7 cellular contexts compared by ENCODE assay signal in the genomic region with DNA sequence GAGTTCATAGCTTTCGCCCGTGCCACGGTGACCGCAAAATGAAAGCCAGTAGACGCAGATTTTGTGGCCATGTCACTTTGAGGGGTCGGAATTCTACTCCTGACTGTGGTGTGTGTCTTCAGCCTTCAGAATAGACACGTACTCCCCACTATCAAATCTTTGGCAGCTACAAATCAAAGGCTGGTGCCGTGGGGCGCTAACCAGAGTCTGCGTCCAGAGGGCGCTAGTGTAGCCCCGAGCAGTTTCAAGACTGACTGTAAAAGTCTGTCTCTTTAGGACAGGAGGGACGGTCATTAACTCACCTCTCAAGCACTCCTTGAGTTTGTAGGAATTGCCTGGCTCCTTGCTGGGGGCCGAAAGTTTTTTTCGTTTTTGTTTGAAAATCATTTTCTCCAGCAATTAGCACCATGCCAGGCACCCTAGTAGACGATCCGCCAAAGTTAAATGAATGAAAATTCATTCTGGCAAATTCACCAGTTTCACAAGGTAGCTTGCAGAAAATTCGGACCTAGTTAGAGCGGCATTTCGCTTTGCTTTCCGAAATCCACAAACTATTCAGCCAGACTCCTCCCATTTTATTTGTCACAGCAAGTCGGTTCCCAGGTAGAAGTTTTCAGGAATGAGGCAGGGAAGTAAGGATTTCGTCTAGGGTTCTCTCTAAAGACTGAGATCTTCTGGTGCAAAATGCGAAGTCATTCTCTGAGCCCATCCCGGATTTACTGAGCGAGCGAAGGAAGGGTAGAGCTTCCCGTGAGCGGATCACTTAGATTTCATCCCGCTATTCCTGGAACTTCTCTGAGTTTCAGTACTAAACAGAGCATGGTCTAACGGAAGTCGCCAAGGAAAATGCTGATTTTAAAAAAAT. TPM values are rescaled to one million over a fixed set of nuclear protein-coding genes. Genes with fewer than 3 reads are reported as not detected.
DNase-seq lines count a peak whose midpoint lies in the region; ATAC-seq and TF ChIP-seq lines count a peak whose summit lies in the region.

No MANE protein-coding gene starts in this region.

- H3K4me1 Mint-ChIP-seq in activated CD4-positive, alpha-beta T cell treated with anti-CD3 and anti-CD28 coated beads, Interleukin-2, amount 10 ng/mL, durations not matched to agents 24 days and 14 days = peaks cover 29% of the 10 kb centered on the region
- peaks cover 38% of the 10 kb centered on the region for H3K4me1 Mint-ChIP-seq in stimulated activated naive CD8-positive, alpha-beta T cell treated with anti-CD3 and anti-CD28 coated beads, Interleukin-15, amount 100 ng/mL, for 72 hours

- peak overlapping the region; percentile 72 for H3K4me3 Mint-ChIP-seq in activated CD4-positive, alpha-beta T cell treated with anti-CD3 and anti-CD28 coated beads, Interleukin-2, amount 10 ng/mL, durations not matched to agents 24 days and 14 days
- H3K4me3 Mint-ChIP-seq in stimulated activated naive CD8-positive, alpha-beta T cell treated with anti-CD3 and anti-CD28 coated beads, Interleukin-15, amount 100 ng/mL, for 72 hours = peak overlapping the region; percentile 80 to 85

- intact Hi-C loops in activated CD4-positive, alpha-beta T cell treated with anti-CD3 and anti-CD28 coated beads, Interleukin-2, amount 10 ng/mL, durations not matched to agents 24 days and 14 days (cut with micrococcal nuclease) = loop anchor here (1.0 to 5.0 kb wide), 5 partner anchors 32 to 1632 kb away; no protein-coding TSS in a partner anchor

- peaks cover 2% of the 10 kb centered on the region for H3K36me3 Mint-ChIP-seq in activated CD4-positive, alpha-beta T cell treated with anti-CD3 and anti-CD28 coated beads, Interleukin-2, amount 10 ng/mL, durations not matched to agents 24 days and 14 days (ENCODE audit: low read depth)

- no peak for TF ChIP-seq EP300 in Ishikawa (IDR thresholded peaks at IDR 0.05; ENCODE audit: borderline replicate concordance)

- ATAC-seq in GM19023 (IDR thresholded peaks at IDR 0.05; ENCODE audit: unreplicated experiment) = peak; percentile 46
- peak; percentile 78 for ATAC-seq in stimulated activated naive CD8-positive, alpha-beta T cell treated with anti-CD3 and anti-CD28 coated beads, Interleukin-15, amount 100 ng/mL, for 72 hours

- peaks cover 82% of the 10 kb centered on the region for H3K27me3 Mint-ChIP-seq in activated CD4-positive, alpha-beta T cell treated with anti-CD3 and anti-CD28 coated beads, Interleukin-2, amount 10 ng/mL, durations not matched to agents 24 days and 14 days
- peaks cover 87% of the 10 kb centered on the region for H3K27me3 Mint-ChIP-seq in stimulated activated naive CD8-positive, alpha-beta T cell treated with anti-CD3 and anti-CD28 coated beads, Interleukin-15, amount 100 ng/mL, for 72 hours

- TF ChIP-seq RAD21 in Ishikawa (IDR thresholded peaks at IDR 0.05; ENCODE audit: low read depth) = 0 out of 2 replicates have a peak, but pooled peaks have one; percentile 6

- H3K27ac Mint-ChIP-seq in activated CD4-positive, alpha-beta T cell treated with anti-CD3 and anti-CD28 coated beads, Interleukin-2, amount 10 ng/mL, durations not matched to agents 24 days and 14 days = no peak overlapping the region
- H3K27ac Mint-ChIP-seq in stimulated activated naive CD8-positive, alpha-beta T cell treated with anti-CD3 and anti-CD28 coated beads, Interleukin-15, amount 100 ng/mL, for 72 hours = no peak overlapping the region

- DNase-seq in activated CD4-positive, alpha-beta T cell treated with anti-CD3 and anti-CD28 coated beads, Interleukin-2, amount 10 ng/mL, durations not matched to agents 24 days and 14 days = peak; percentile 89
- peak; percentile 10 for DNase-seq in effector CD8-positive, alpha-beta T cell (lab: John Stamatoyannopoulos, UW)
- DNase-seq in mucosa of gallbladder (ENCODE audit: low spot score) (peak; percentile 23), cerebellum (ENCODE audit: low spot score) (no peak)
- DNase-seq in stimulated activated naive CD8-positive, alpha-beta T cell treated with anti-CD3 and anti-CD28 coated beads, Interleukin-15, amount 100 ng/mL, for 72 hours = peak; percentile 66 to 75

- no peaks in the 10 kb centered on the region for H3K9me3 Mint-ChIP-seq in activated CD4-positive, alpha-beta T cell treated with anti-CD3 and anti-CD28 coated beads, Interleukin-2, amount 10 ng/mL, durations not matched to agents 24 days and 14 days
- no peaks in the 10 kb centered on the region for H3K9me3 Mint-ChIP-seq in stimulated activated naive CD8-positive, alpha-beta T cell treated with anti-CD3 and anti-CD28 coated beads, Interleukin-15, amount 100 ng/mL, for 72 hours

TF ChIP-seq in Ishikawa, 13 proteins besides CTCF, POLR2A, EP300 and RAD21:
- TF ChIP-seq, protein P1, sequence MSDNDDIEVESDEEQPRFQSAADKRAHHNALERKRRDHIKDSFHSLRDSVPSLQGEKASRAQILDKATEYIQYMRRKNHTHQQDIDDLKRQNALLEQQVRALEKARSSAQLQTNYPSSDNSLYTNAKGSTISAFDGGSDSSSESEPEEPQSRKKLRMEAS (IDR thresholded peaks at IDR 0.05) = no peak
- TF ChIP-seq, protein P2, sequence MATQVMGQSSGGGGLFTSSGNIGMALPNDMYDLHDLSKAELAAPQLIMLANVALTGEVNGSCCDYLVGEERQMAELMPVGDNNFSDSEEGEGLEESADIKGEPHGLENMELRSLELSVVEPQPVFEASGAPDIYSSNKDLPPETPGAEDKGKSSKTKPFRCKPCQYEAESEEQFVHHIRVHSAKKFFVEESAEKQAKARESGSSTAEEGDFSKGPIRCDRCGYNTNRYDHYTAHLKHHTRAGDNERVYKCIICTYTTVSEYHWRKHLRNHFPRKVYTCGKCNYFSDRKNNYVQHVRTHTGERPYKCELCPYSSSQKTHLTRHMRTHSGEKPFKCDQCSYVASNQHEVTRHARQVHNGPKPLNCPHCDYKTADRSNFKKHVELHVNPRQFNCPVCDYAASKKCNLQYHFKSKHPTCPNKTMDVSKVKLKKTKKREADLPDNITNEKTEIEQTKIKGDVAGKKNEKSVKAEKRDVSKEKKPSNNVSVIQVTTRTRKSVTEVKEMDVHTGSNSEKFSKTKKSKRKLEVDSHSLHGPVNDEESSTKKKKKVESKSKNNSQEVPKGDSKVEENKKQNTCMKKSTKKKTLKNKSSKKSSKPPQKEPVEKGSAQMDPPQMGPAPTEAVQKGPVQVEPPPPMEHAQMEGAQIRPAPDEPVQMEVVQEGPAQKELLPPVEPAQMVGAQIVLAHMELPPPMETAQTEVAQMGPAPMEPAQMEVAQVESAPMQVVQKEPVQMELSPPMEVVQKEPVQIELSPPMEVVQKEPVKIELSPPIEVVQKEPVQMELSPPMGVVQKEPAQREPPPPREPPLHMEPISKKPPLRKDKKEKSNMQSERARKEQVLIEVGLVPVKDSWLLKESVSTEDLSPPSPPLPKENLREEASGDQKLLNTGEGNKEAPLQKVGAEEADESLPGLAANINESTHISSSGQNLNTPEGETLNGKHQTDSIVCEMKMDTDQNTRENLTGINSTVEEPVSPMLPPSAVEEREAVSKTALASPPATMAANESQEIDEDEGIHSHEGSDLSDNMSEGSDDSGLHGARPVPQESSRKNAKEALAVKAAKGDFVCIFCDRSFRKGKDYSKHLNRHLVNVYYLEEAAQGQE (IDR thresholded peaks at IDR 0.05; ENCODE audit: low read depth) = no peak
- TF ChIP-seq FOXM1 (IDR thresholded peaks at IDR 0.05; ENCODE audit: borderline replicate concordance, low read depth) = no peak
- no peak for TF ChIP-seq TCF12 (IDR thresholded peaks at IDR 0.05; ENCODE audit: low read depth)
- no peak for TF ChIP-seq TEAD4 (IDR thresholded peaks at IDR 0.05)
- TF ChIP-seq EGR1 (IDR thresholded peaks at IDR 0.05) = no peak
- TF ChIP-seq ZBTB7A (IDR thresholded peaks at IDR 0.05; ENCODE audit: low read depth) = no peak
- TF ChIP-seq NFIC (IDR thresholded peaks at IDR 0.05) = no peak
- TF ChIP-seq, protein P3, sequence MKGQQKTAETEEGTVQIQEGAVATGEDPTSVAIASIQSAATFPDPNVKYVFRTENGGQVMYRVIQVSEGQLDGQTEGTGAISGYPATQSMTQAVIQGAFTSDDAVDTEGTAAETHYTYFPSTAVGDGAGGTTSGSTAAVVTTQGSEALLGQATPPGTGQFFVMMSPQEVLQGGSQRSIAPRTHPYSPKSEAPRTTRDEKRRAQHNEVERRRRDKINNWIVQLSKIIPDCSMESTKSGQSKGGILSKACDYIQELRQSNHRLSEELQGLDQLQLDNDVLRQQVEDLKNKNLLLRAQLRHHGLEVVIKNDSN (IDR thresholded peaks at IDR 0.05) = no peak
- TF ChIP-seq CEBPB (IDR thresholded peaks at IDR 0.05) = no peak
- no peak for TF ChIP-seq YY1 (IDR thresholded peaks at IDR 0.05; ENCODE audit: low read depth)
- no peak for TF ChIP-seq TAF1 (IDR thresholded peaks at IDR 0.05; ENCODE audit: low read depth)
- no peak for TF ChIP-seq CREB1 (IDR thresholded peaks at IDR 0.05; ENCODE audit: low read depth)
TF ChIP-seq in Ishikawa: peak in this region for 0.

RNA-seq across cellular contexts. Expression of a gene that starts 2.8 kb away (rescaled TPM):
- total RNA-seq in activated CD4-positive, alpha-beta T cell treated with anti-CD3 and anti-CD28 coated beads, Interleukin-2, amount 10 ng/mL, durations not matched to agents 24 days and 14 days = not detected in 2 replicates
- total RNA-seq in mucosa of gallbladder = not detected
- total RNA-seq in cerebellum = 3.1 TPM
